19 cellular contexts compared by ENCODE assay signal in the genomic region with DNA sequence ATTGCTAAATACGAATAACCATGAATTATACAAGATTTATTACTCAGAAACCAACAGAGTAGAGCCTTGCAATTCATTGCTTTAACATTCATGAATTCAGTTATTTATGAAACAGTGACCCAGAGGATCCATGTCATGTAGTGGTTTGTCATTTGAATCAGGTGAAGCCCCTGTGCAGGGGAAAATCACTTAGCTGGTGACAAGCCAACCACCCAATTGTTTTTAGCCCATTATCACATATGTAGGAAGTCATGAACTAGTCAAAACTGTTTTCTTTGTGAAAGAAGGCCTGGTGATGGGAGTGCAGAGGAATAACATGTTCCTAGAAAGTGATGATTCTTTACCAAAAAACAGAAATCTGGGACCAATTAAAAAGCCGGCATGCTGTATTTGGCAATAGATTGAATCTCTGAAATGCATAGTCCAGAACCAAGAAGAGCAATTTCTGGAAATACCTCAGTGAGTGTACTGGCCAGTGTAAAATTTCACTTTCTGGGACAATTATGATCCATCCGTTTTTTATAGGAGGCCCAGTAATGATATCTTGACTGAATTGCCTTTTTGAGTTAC.
"Had no signal": no experiment of that assay in that cellular context is flagged by ENCODE, and none has a peak within 500 bp of the region (broad histone marks: within the 10 kb centered on the region; RNA-seq: fewer than 3 reads in every experiment).

No MANE protein-coding gene starts in this region.

- H3K4me2 ChIP-seq: hepatocyte had no signal

- H2AFZ ChIP-seq: hepatocyte had no signal

- H3K4me3 Mint-ChIP-seq: activated CD4-positive, alpha-beta T cell treated with anti-CD3 and anti-CD28 coated beads, Interleukin-2, amount 10 ng/mL, durations not matched to agents 7 days and 5 days; activated CD8-positive, alpha-beta T cell treated with anti-CD3 and anti-CD28 coated beads, Interleukin-2, amount 10 ng/mL, durations not matched to agents 7 days and 5 days; activated naive CD4-positive, alpha-beta T cell treated with anti-CD3 and anti-CD28 coated beads for 36 hours; activated T-cell treated with anti-CD3 and anti-CD28 coated beads, Interleukin-2, amount 50 U/mL, for 24 hours; brain; nephron; stimulated activated effector memory CD8-positive, alpha-beta T cell treated with anti-CD3 and anti-CD28 coated beads, Interleukin-12 subunit alpha, Interleukin-12 subunit beta, amount 100 ng/mL, for 72 hours; T-helper 1 cell treated with Interleukin-12 subunit alpha and Interleukin-12 subunit beta and Interleukin-4 antibody, amounts not matched to agents 30 μg/mL and 1 μg/mL, for 36 hours had no signal

- H3K9me3 Mint-ChIP-seq: activated CD4-positive, alpha-beta T cell treated with anti-CD3 and anti-CD28 coated beads, Interleukin-2, amount 10 ng/mL, durations not matched to agents 7 days and 5 days; activated naive CD4-positive, alpha-beta T cell treated with anti-CD3 and anti-CD28 coated beads for 36 hours; activated T-cell treated with anti-CD3 and anti-CD28 coated beads, Interleukin-2, amount 50 U/mL, for 24 hours; brain; nephron; stimulated activated effector memory CD8-positive, alpha-beta T cell treated with anti-CD3 and anti-CD28 coated beads, Interleukin-12 subunit alpha, Interleukin-12 subunit beta, amount 100 ng/mL, for 72 hours; T-helper 1 cell treated with Interleukin-12 subunit alpha and Interleukin-12 subunit beta and Interleukin-4 antibody, amounts not matched to agents 30 μg/mL and 1 μg/mL, for 36 hours had no signal

- ATAC-seq: activated CD8-positive, alpha-beta T cell treated with anti-CD3 and anti-CD28 coated beads, Interleukin-2, amount 10 ng/mL, durations not matched to agents 7 days and 5 days; foreskin keratinocyte; left cardiac atrium; lower lobe of right lung; stimulated activated effector memory CD8-positive, alpha-beta T cell treated with anti-CD3 and anti-CD28 coated beads, Interleukin-12 subunit alpha, Interleukin-12 subunit beta, amount 100 ng/mL, for 72 hours; upper lobe of right lung had no signal

- H3K9me3 ChIP-seq: lower lobe of right lung, sigmoid colon, testis, upper lobe of right lung had no signal

- H3K36me3 ChIP-seq: lower lobe of right lung, sigmoid colon, upper lobe of right lung had no signal

- H3K27ac ChIP-seq: foreskin keratinocyte, hepatocyte, lower lobe of right lung, sigmoid colon, testis, upper lobe of right lung had no signal

- H3K36me3 Mint-ChIP-seq: stimulated activated effector memory CD8-positive, alpha-beta T cell treated with anti-CD3 and anti-CD28 coated beads, Interleukin-12 subunit alpha, Interleukin-12 subunit beta, amount 100 ng/mL, for 72 hours had no signal

- H3K4me1 ChIP-seq: foreskin keratinocyte, testis had no signal

- H3K4me3 ChIP-seq: hepatocyte, lower lobe of right lung, sigmoid colon, testis, upper lobe of right lung had no signal

- H3K4me1 Mint-ChIP-seq: activated CD4-positive, alpha-beta T cell treated with anti-CD3 and anti-CD28 coated beads, Interleukin-2, amount 10 ng/mL, durations not matched to agents 7 days and 5 days; stimulated activated effector memory CD8-positive, alpha-beta T cell treated with anti-CD3 and anti-CD28 coated beads, Interleukin-12 subunit alpha, Interleukin-12 subunit beta, amount 100 ng/mL, for 72 hours had no signal

- H3K27me3 Mint-ChIP-seq: activated CD4-positive, alpha-beta T cell treated with anti-CD3 and anti-CD28 coated beads, Interleukin-2, amount 10 ng/mL, durations not matched to agents 7 days and 5 days; activated T-cell treated with anti-CD3 and anti-CD28 coated beads, Interleukin-2, amount 50 U/mL, for 24 hours; brain had no signal

- H3K27ac Mint-ChIP-seq: activated CD4-positive, alpha-beta T cell treated with anti-CD3 and anti-CD28 coated beads, Interleukin-2, amount 10 ng/mL, durations not matched to agents 7 days and 5 days; activated CD8-positive, alpha-beta T cell treated with anti-CD3 and anti-CD28 coated beads, Interleukin-2, amount 10 ng/mL, durations not matched to agents 7 days and 5 days; activated naive CD4-positive, alpha-beta T cell treated with anti-CD3 and anti-CD28 coated beads for 36 hours; activated T-cell treated with anti-CD3 and anti-CD28 coated beads, Interleukin-2, amount 50 U/mL, for 24 hours; brain; nephron; stimulated activated effector memory CD8-positive, alpha-beta T cell treated with anti-CD3 and anti-CD28 coated beads, Interleukin-12 subunit alpha, Interleukin-12 subunit beta, amount 100 ng/mL, for 72 hours; T-helper 1 cell treated with Interleukin-12 subunit alpha and Interleukin-12 subunit beta and Interleukin-4 antibody, amounts not matched to agents 30 μg/mL and 1 μg/mL, for 36 hours had no signal

- H3K27me3 ChIP-seq: foreskin keratinocyte, hepatocyte, sigmoid colon, testis, upper lobe of right lung had no signal

- DNase-seq: activated CD4-positive, alpha-beta T cell treated with anti-CD3 and anti-CD28 coated beads, Interleukin-2, amount 10 ng/mL, durations not matched to agents 7 days and 5 days; activated CD8-positive, alpha-beta T cell treated with anti-CD3 and anti-CD28 coated beads, Interleukin-2, amount 10 ng/mL, durations not matched to agents 7 days and 5 days; activated naive CD4-positive, alpha-beta T cell treated with anti-CD3 and anti-CD28 coated beads for 36 hours; activated T-cell treated with anti-CD3 and anti-CD28 coated beads, Interleukin-2, amount 50 U/mL, for 24 hours; anterior cingulate cortex; caudate nucleus; erythroblast; foreskin keratinocyte; left cardiac atrium; lower lobe of right lung; sigmoid colon; stimulated activated CD4-positive, alpha-beta T cell treated with anti-CD3 and anti-CD28 coated beads, Interleukin-4, amount 100 ng/mL, for 24 hours; testis; upper lobe of right lung had no signal
